Comparison of ENCODE assay signal across 21 cellular contexts in the genomic region with DNA sequence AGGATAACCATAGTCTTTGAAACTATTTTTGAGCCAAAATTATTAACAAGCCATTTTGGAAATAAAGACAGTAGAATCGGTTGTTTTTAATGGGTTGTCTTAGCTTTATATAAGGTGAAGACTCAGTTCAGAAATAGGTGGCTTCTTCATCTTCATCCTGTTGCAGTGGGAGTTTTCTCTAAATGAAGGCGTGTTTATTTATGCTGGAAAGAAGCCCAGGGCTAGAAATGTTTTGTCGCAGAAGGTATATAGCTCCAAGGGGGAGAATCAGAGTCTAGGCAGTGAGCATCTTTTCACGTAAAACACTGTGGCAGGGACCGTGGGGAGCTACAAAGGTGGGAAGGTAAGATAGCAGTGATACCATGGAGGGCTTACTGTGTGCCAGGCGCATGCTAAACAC.
"Had no signal": no experiment of that assay in that cellular context is flagged by ENCODE, and none has a peak within 500 bp of the region (broad histone marks: within the 10 kb centered on the region; RNA-seq: fewer than 3 reads in every experiment).

No MANE protein-coding gene starts in this region.

- H3K36me3 Mint-ChIP-seq: brain, immature natural killer cell had no signal

- H3K4me3 Mint-ChIP-seq: activated CD4-positive, alpha-beta T cell treated with anti-CD3 and anti-CD28 coated beads, Interleukin-2, amount 10 ng/mL, durations not matched to agents 7 days and 5 days; activated CD8-positive, alpha-beta memory T cell treated with anti-CD3 and anti-CD28 coated beads, Interleukin-2, amount 10 ng/mL, durations not matched to agents 7 days and 5 days; activated CD8-positive, alpha-beta T cell treated with anti-CD3 and anti-CD28 coated beads for 36 hours; activated naive CD8-positive, alpha-beta T cell; brain; effector memory CD8-positive, alpha-beta T cell; immature natural killer cell; memory B cell; stimulated activated naive CD8-positive, alpha-beta T cell treated with anti-CD3 and anti-CD28 coated beads, Interleukin-15, amount 100 ng/mL, for 72 hours had no signal

- H3K4me3 ChIP-seq: adrenal gland, dorsolateral prefrontal cortex, mucosa of descending colon, tibial artery had no signal

- DNase-seq: activated CD4-positive, alpha-beta T cell treated with anti-CD3 and anti-CD28 coated beads, Interleukin-2, amount 10 ng/mL, durations not matched to agents 7 days and 5 days; activated CD4-positive, CD25-positive, alpha-beta regulatory T cell treated with anti-CD3 and anti-CD28 coated beads, Interleukin-2, amount 50 U/mL, for 72 hours; activated CD8-positive, alpha-beta memory T cell treated with anti-CD3 and anti-CD28 coated beads, Interleukin-2, amount 10 ng/mL, durations not matched to agents 7 days and 5 days; activated CD8-positive, alpha-beta T cell treated with anti-CD3 and anti-CD28 coated beads for 36 hours; adrenal gland; central memory CD4-positive, alpha-beta T cell; dorsolateral prefrontal cortex; effector memory CD8-positive, alpha-beta T cell; foreskin melanocyte; immature natural killer cell; mucosa of descending colon; nucleus accumbens; right cardiac atrium; stimulated activated naive CD8-positive, alpha-beta T cell treated with anti-CD3 and anti-CD28 coated beads, Interleukin-15, amount 100 ng/mL, for 72 hours; T-helper 1 cell; tibial artery; WERI-Rb-1 had no signal

- H3K9me3 Mint-ChIP-seq: activated CD4-positive, alpha-beta T cell treated with anti-CD3 and anti-CD28 coated beads, Interleukin-2, amount 10 ng/mL, durations not matched to agents 7 days and 5 days; activated CD8-positive, alpha-beta T cell treated with anti-CD3 and anti-CD28 coated beads for 36 hours; brain; effector memory CD8-positive, alpha-beta T cell; immature natural killer cell; memory B cell had no signal

- H3K27me3 Mint-ChIP-seq: activated CD4-positive, alpha-beta T cell treated with anti-CD3 and anti-CD28 coated beads, Interleukin-2, amount 10 ng/mL, durations not matched to agents 7 days and 5 days; activated CD8-positive, alpha-beta memory T cell treated with anti-CD3 and anti-CD28 coated beads, Interleukin-2, amount 10 ng/mL, durations not matched to agents 7 days and 5 days; activated CD8-positive, alpha-beta T cell treated with anti-CD3 and anti-CD28 coated beads for 36 hours; activated naive CD8-positive, alpha-beta T cell; brain; effector memory CD8-positive, alpha-beta T cell; memory B cell; stimulated activated naive CD8-positive, alpha-beta T cell treated with anti-CD3 and anti-CD28 coated beads, Interleukin-15, amount 100 ng/mL, for 72 hours had no signal

- H3K27ac Mint-ChIP-seq: activated CD4-positive, alpha-beta T cell treated with anti-CD3 and anti-CD28 coated beads, Interleukin-2, amount 10 ng/mL, durations not matched to agents 7 days and 5 days; activated CD8-positive, alpha-beta memory T cell treated with anti-CD3 and anti-CD28 coated beads, Interleukin-2, amount 10 ng/mL, durations not matched to agents 7 days and 5 days; activated CD8-positive, alpha-beta T cell treated with anti-CD3 and anti-CD28 coated beads for 36 hours; activated naive CD8-positive, alpha-beta T cell; brain; effector memory CD8-positive, alpha-beta T cell; immature natural killer cell; stimulated activated naive CD8-positive, alpha-beta T cell treated with anti-CD3 and anti-CD28 coated beads, Interleukin-15, amount 100 ng/mL, for 72 hours had no signal

- H3K27ac ChIP-seq: adrenal gland, dorsolateral prefrontal cortex, parathyroid adenoma, tibial artery, WERI-Rb-1 had no signal

- H3K36me3 ChIP-seq: adrenal gland, tibial artery, WERI-Rb-1 had no signal

- H3K9ac ChIP-seq: parathyroid adenoma had no signal

- H3K4me1 ChIP-seq: adrenal gland, parathyroid adenoma had no signal

- H3K27me3 ChIP-seq: adrenal gland, dorsolateral prefrontal cortex, tibial artery had no signal

- H2AFZ ChIP-seq: parathyroid adenoma had no signal

- H3K9me3 ChIP-seq: adrenal gland, mucosa of descending colon, tibial artery had no signal
